ENCODE assay signal across 26 cellular contexts in the genomic region with DNA sequence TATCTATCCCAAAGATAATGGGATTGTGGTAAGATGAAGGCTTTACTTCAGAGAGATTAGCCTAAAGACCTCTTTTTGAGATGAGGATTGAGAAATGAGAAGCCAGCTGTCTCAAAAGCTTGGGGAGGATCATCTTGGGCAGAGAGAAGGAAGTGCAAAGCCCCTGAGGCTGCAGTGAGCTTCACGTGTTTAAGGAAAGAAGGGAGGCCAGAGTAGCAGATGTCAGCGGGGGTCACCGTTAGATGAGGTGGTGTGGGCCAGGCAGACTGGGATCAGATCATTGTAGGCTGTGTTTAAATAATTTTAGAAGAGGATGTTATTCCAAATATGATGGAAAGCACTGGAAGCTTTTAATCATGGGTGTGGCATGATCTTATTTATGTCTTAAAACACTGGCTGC.
"Had no signal": no experiment of that assay in that cellular context is flagged by ENCODE, and none has a peak within 500 bp of the region (broad histone marks: within the 10 kb centered on the region; RNA-seq: fewer than 3 reads in every experiment).

No MANE protein-coding gene starts in this region.

- H3K36me3 ChIP-seq: sigmoid colon, transverse colon had no signal

- H3K4me1 ChIP-seq: adrenal gland, ascending aorta, sigmoid colon had no signal

- H3K27me3 ChIP-seq: adrenal gland, ascending aorta, brain microvascular endothelial cell, sigmoid colon, transverse colon had no signal

- H3K9me3 ChIP-seq: adrenal gland, ascending aorta, sigmoid colon, transverse colon had no signal

- H3K4me1 Mint-ChIP-seq: activated T-helper 17 cell treated with anti-CD3 and anti-CD28 coated beads, Interleukin-2, amount 50 U/mL, for 72 hours; naive thymus-derived CD8-positive, alpha-beta T cell had no signal

- H3K4me3 Mint-ChIP-seq: activated B cell treated with CpG ODN at 0.5 μM for 24 hours; activated CD4-positive, alpha-beta memory T cell treated with anti-CD3 and anti-CD28 coated beads, Interleukin-2, amount 10 ng/mL, durations not matched to agents 7 days and 5 days; activated T-helper 17 cell treated with anti-CD3 and anti-CD28 coated beads, Interleukin-2, amount 50 U/mL, for 72 hours; mesothelial cell of epicardium; naive thymus-derived CD8-positive, alpha-beta T cell; stimulated activated naive B cell treated with anti-CD40 and anti-IgM and Interleukin-4, amounts not matched to agents 10 μg/mL and 1 μg/mL and 100 μg/mL, for 72 hours had no signal

- H3K27ac ChIP-seq: adrenal gland, ascending aorta, brain microvascular endothelial cell, sigmoid colon, transverse colon had no signal

- H3K27ac Mint-ChIP-seq: activated B cell treated with CpG ODN at 0.5 μM for 24 hours; activated CD4-positive, alpha-beta memory T cell treated with anti-CD3 and anti-CD28 coated beads, Interleukin-2, amount 10 ng/mL, durations not matched to agents 7 days and 5 days; activated naive CD4-positive, alpha-beta T cell treated with anti-CD3 and anti-CD28 coated beads, Interleukin-2, amount 50 U/mL, for 72 hours; activated T-helper 17 cell treated with anti-CD3 and anti-CD28 coated beads, Interleukin-2, amount 50 U/mL, for 72 hours; mesothelial cell of epicardium; naive thymus-derived CD8-positive, alpha-beta T cell; stimulated activated naive B cell treated with anti-CD40 and anti-IgM and Interleukin-4, amounts not matched to agents 10 μg/mL and 1 μg/mL and 100 μg/mL, for 72 hours had no signal

- H3K36me3 Mint-ChIP-seq: activated naive CD4-positive, alpha-beta T cell treated with anti-CD3 and anti-CD28 coated beads, Interleukin-2, amount 50 U/mL, for 72 hours; mesothelial cell of epicardium; naive thymus-derived CD8-positive, alpha-beta T cell; stimulated activated naive B cell treated with anti-CD40 and anti-IgM and Interleukin-4, amounts not matched to agents 10 μg/mL and 1 μg/mL and 100 μg/mL, for 72 hours had no signal

- ATAC-seq: esophagus mucosa; left ventricle myocardium superior; naive thymus-derived CD8-positive, alpha-beta T cell; stimulated activated naive B cell treated with anti-CD40 and anti-IgM and Interleukin-4, amounts not matched to agents 10 μg/mL and 1 μg/mL and 100 μg/mL, for 72 hours had no signal

- H3K4me2 ChIP-seq: smooth muscle cell had no signal

- H3K9me3 Mint-ChIP-seq: activated B cell treated with CpG ODN at 0.5 μM for 24 hours; activated CD4-positive, alpha-beta memory T cell treated with anti-CD3 and anti-CD28 coated beads, Interleukin-2, amount 10 ng/mL, durations not matched to agents 7 days and 5 days; activated naive CD4-positive, alpha-beta T cell treated with anti-CD3 and anti-CD28 coated beads, Interleukin-2, amount 50 U/mL, for 72 hours; activated T-helper 17 cell treated with anti-CD3 and anti-CD28 coated beads, Interleukin-2, amount 50 U/mL, for 72 hours; mesothelial cell of epicardium had no signal

- DNase-seq: activated B cell treated with CpG ODN at 0.5 μM for 24 hours; activated CD4-positive, alpha-beta memory T cell treated with anti-CD3 and anti-CD28 coated beads, Interleukin-2, amount 10 ng/mL, durations not matched to agents 7 days and 5 days; activated CD4-positive, alpha-beta T cell treated with anti-CD3 and anti-CD28 coated beads for 4 hours; adrenal gland; brain microvascular endothelial cell; caudate nucleus; dermis blood vessel endothelial cell; effector memory CD4-positive, alpha-beta T cell; foreskin melanocyte; glutamatergic neuron; hippocampal formation; kidney glomerular epithelial cell; left ventricle myocardium superior; mammary epithelial cell; sigmoid colon; stimulated activated CD4-positive, alpha-beta T cell treated with anti-CD3 and anti-CD28 coated beads, Interleukin-15, amount 100 ng/mL, for 24 hours; stimulated activated naive B cell treated with anti-CD40 and anti-IgM and Interleukin-4, amounts not matched to agents 10 μg/mL and 1 μg/mL and 100 μg/mL, for 72 hours; T-helper 9 cell; transverse colon had no signal

- H3K4me3 ChIP-seq: adrenal gland, ascending aorta, sigmoid colon, smooth muscle cell, transverse colon had no signal
